In the genomic region with DNA sequence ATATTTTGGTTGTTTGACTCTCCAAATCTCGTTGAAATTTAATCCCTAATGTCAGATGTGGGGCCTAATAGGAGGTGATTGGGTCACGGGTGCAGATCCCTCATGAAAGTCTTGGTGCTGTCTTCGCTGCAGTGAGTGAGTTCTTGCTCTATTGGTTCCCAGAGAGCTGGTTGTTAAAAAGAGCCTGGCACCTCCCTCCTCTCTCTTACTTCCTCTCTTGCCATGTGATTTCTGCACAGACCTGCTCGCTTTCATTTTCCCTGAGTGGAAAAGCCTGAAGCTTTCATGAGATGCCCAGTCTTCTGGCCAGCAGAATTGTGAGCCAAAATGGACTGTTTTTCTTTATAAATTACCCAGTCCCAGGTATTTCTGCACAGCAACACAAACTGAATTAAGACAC, we compare ENCODE assay signal across 10 cellular contexts.
DNase-seq lines count a peak whose midpoint lies in the region; ATAC-seq, FAIRE-seq and TF ChIP-seq lines count a peak whose summit lies in the region.
"Had no signal": no experiment of that assay in that cellular context is flagged by ENCODE, and none has a peak within 500 bp of the region (broad histone marks: within the 10 kb centered on the region; RNA-seq: fewer than 3 reads in every experiment).

No MANE protein-coding gene starts in this region.

- peaks cover 36% of the 10 kb centered on the region for H3K4me1 Mint-ChIP-seq in activated B cell treated with CpG ODN at 0.5 μM for 24 hours
- H3K4me1 Mint-ChIP-seq: activated naive CD4-positive, alpha-beta T cell treated with anti-CD3 and anti-CD28 coated beads, Interleukin-2, amount 50 U/mL, for 24 hours had no signal

- no peaks in the 10 kb centered on the region for H3K27me3 ChIP-seq in pancreas

- H3K27me3 Mint-ChIP-seq in activated B cell treated with CpG ODN at 0.5 μM for 24 hours: no peaks in the 10 kb centered on the region

- FAIRE-seq in pancreas (lab: Jason Lieb, UNC): no peak

- peaks cover 2% of the 10 kb centered on the region for H3K36me3 Mint-ChIP-seq in activated B cell treated with CpG ODN at 0.5 μM for 24 hours (ENCODE audit: low read depth)
- H3K36me3 Mint-ChIP-seq: activated naive CD4-positive, alpha-beta T cell treated with anti-CD3 and anti-CD28 coated beads, Interleukin-2, amount 50 U/mL, for 24 hours had no signal

- H3K36me3 ChIP-seq in pancreas: no peaks in the 10 kb centered on the region

- POLR2A ChIA-PET in activated B cell treated with CpG ODN at 0.5 μM for 24 hours (lab: Charles Lee): interaction anchor here (1.1 kb wide), 1 partner anchor 188 kb away, joined by 4 read pairs; no protein-coding TSS in a partner anchor

- H3K27ac ChIP-seq in pancreas: no peak overlapping the region

- H3K9me3 ChIP-seq in pancreas: no peaks in the 10 kb centered on the region

- no peak for TF ChIP-seq CTCF in activated B cell treated with CpG ODN at 0.5 μM for 24 hours (IDR thresholded peaks at IDR 0.05)
- TF ChIP-seq CTCF in pancreas (IDR thresholded peaks at IDR 0.05): no peak

- WGBS in pancreas, 2 donors: 49 to 62% methylated on average over 4 of the region's 4 CpGs

- H3K9me3 Mint-ChIP-seq in activated B cell treated with CpG ODN at 0.5 μM for 24 hours: peaks cover 3% of the 10 kb centered on the region

- TF ChIP-seq POLR2A in GM18505 (IDR thresholded peaks at IDR 0.05; ENCODE audit: borderline replicate concordance, extremely low read depth, insufficient read depth, insufficient read length): no peak

- intact Hi-C loops in activated B cell treated with CpG ODN at 0.5 μM for 24 hours (cut with micrococcal nuclease): loop anchor here (1.0 to 10.0 kb wide), 3 partner anchors 188 to 262 kb away; partner anchors contain the start of genes HMMR, MAT2B and NUDCD2
- intact Hi-C loops in pancreas (cut with DNase I): no loop called here

- CTCF ChIA-PET in activated B cell treated with CpG ODN at 0.5 μM for 24 hours (lab: Charles Lee): interaction anchor here (1.0 kb wide), 2 partner anchors 31 to 188 kb away, joined by 3 to 4 read pairs; no protein-coding TSS in a partner anchor

- ATAC-seq in GM18505 (IDR thresholded peaks at IDR 0.05; ENCODE audit: unreplicated experiment): peak; percentile 93
- peak; percentile 99 for ATAC-seq in GM21717 (IDR thresholded peaks at IDR 0.05; ENCODE audit: unreplicated experiment)
- ATAC-seq in HG03378 (IDR thresholded peaks at IDR 0.05; ENCODE audit: unreplicated experiment): peak; percentile 87
- ATAC-seq in activated B cell treated with CpG ODN at 0.5 μM for 24 hours (ENCODE audit: low read depth): peak; percentile 96
- ATAC-seq in pancreas: no peak

- peak overlapping the region; percentile 65 for H3K4me3 Mint-ChIP-seq in activated B cell treated with CpG ODN at 0.5 μM for 24 hours
- H3K4me3 Mint-ChIP-seq: activated naive CD4-positive, alpha-beta T cell treated with anti-CD3 and anti-CD28 coated beads, Interleukin-2, amount 50 U/mL, for 24 hours had no signal

- no peak for DNase-seq in activated B cell treated with CpG ODN at 0.5 μM for 24 hours
- no peak for DNase-seq in pancreas
- DNase-seq in activated CD4-positive, alpha-beta T cell treated with anti-CD3 and anti-CD28 coated beads for 1 hour: no peak
- no peak for DNase-seq in HK-2 (ENCODE audit: unreplicated experiment)
- DNase-seq in HPDE6-E6E7 (ENCODE audit: extremely low spot score): no peak

- H3K27ac Mint-ChIP-seq in activated B cell treated with CpG ODN at 0.5 μM for 24 hours: peak overlapping the region; percentile 72
- H3K27ac Mint-ChIP-seq: activated naive CD4-positive, alpha-beta T cell treated with anti-CD3 and anti-CD28 coated beads, Interleukin-2, amount 50 U/mL, for 24 hours had no signal

- no peak overlapping the region for H3K4me3 ChIP-seq in pancreas
- H3K4me3 ChIP-seq: smooth muscle cell had no signal

- H3K4me1 ChIP-seq in pancreas: no peaks in the 10 kb centered on the region

Comparison
In these comparisons a context has a peak if more than half of its experiments do, and no peak if none do; other contexts are left out.
1. ATAC-seq: peak in GM18505 (single experiment), GM21717 (single experiment), HG03378 (single experiment) and activated B cell treated with CpG ODN at 0.5 μM for 24 hours (single experiment); none in pancreas (0 of 4).